In the genomic region with DNA sequence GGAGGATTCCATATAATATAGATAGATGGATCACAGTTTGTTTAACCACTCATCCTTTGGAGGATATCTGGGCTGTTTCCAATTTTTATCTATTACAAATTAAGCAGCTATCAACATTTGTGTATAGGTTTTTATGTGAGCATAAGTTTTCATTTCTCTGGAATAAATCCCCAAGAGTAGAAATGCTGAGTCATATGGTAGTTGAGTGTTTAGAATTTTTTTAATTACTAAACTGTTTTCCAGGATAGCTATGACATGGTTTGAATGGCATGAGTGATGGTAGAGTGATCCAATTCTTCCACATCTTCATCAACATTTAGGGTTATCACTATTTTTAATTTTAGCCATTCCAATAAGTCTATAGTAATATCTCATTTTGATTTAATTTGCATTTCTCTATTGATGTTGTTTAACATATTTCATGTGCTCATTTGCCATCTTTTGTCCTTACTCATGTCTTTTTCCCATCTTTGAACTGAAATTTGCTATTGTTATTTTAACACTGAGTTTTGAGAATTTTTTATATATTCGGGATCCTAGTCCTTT, we compare ENCODE assay signal across 21 cellular contexts. TPM values are rescaled to one million over a fixed set of nuclear protein-coding genes. Genes with fewer than 3 reads are reported as not detected.
"Had no signal": no experiment of that assay in that cellular context is flagged by ENCODE, and none has a peak within 500 bp of the region (broad histone marks: within the 10 kb centered on the region; RNA-seq: fewer than 3 reads in every experiment).

No MANE protein-coding gene starts in this region.

- H3K27me3 Mint-ChIP-seq: activated B cell treated with CpG ODN at 0.5 μM for 24 hours had no signal

- H3K27ac Mint-ChIP-seq: activated B cell treated with CpG ODN at 0.5 μM for 24 hours; activated CD4-positive, alpha-beta T cell treated with anti-CD3 and anti-CD28 coated beads, Interleukin-2, amount 10 ng/mL, durations not matched to agents 24 days and 14 days; activated naive CD8-positive, alpha-beta T cell treated with anti-CD3 and anti-CD28 coated beads, Interleukin-2, amount 50 U/mL, for 24 hours; memory B cell; natural killer cell; stimulated activated naive B cell treated with anti-CD40 and anti-IgM and Interleukin-4, amounts not matched to agents 10 μg/mL and 1 μg/mL and 100 μg/mL, for 72 hours had no signal

- H3K4me3 Mint-ChIP-seq: activated B cell treated with CpG ODN at 0.5 μM for 24 hours; activated CD4-positive, alpha-beta T cell treated with anti-CD3 and anti-CD28 coated beads, Interleukin-2, amount 10 ng/mL, durations not matched to agents 24 days and 14 days; activated naive CD8-positive, alpha-beta T cell treated with anti-CD3 and anti-CD28 coated beads, Interleukin-2, amount 50 U/mL, for 24 hours; memory B cell; natural killer cell; stimulated activated naive B cell treated with anti-CD40 and anti-IgM and Interleukin-4, amounts not matched to agents 10 μg/mL and 1 μg/mL and 100 μg/mL, for 72 hours had no signal

- H3K36me3 ChIP-seq: ascending aorta, left ventricle myocardium inferior, prostate gland, transverse colon had no signal

- H3K9me3 Mint-ChIP-seq: activated naive CD8-positive, alpha-beta T cell treated with anti-CD3 and anti-CD28 coated beads, Interleukin-2, amount 50 U/mL, for 24 hours; natural killer cell; stimulated activated naive B cell treated with anti-CD40 and anti-IgM and Interleukin-4, amounts not matched to agents 10 μg/mL and 1 μg/mL and 100 μg/mL, for 72 hours had no signal

- H3K4me1 ChIP-seq: ascending aorta, prostate gland had no signal

- H3K27me3 ChIP-seq: ascending aorta, transverse colon had no signal

- H3K9me3 ChIP-seq: ascending aorta, left ventricle myocardium inferior, prostate gland, transverse colon had no signal

- H3K36me3 Mint-ChIP-seq: memory B cell; natural killer cell; stimulated activated naive B cell treated with anti-CD40 and anti-IgM and Interleukin-4, amounts not matched to agents 10 μg/mL and 1 μg/mL and 100 μg/mL, for 72 hours had no signal

- ATAC-seq: activated naive CD8-positive, alpha-beta T cell treated with anti-CD3 and anti-CD28 coated beads, Interleukin-2, amount 50 U/mL, for 24 hours; natural killer cell; sciatic nerve; stimulated activated naive B cell treated with anti-CD40 and anti-IgM and Interleukin-4, amounts not matched to agents 10 μg/mL and 1 μg/mL and 100 μg/mL, for 72 hours had no signal

- H3K4me3 ChIP-seq: ascending aorta, left ventricle myocardium inferior, prostate gland, transverse colon had no signal

- H3K4me1 Mint-ChIP-seq: activated B cell treated with CpG ODN at 0.5 μM for 24 hours; activated CD4-positive, alpha-beta T cell treated with anti-CD3 and anti-CD28 coated beads, Interleukin-2, amount 10 ng/mL, durations not matched to agents 24 days and 14 days; memory B cell; stimulated activated naive B cell treated with anti-CD40 and anti-IgM and Interleukin-4, amounts not matched to agents 10 μg/mL and 1 μg/mL and 100 μg/mL, for 72 hours had no signal

- H3K27ac ChIP-seq: ascending aorta, left ventricle myocardium inferior, prostate gland had no signal

- DNase-seq: activated B cell treated with CpG ODN at 0.5 μM for 24 hours; activated naive CD4-positive, alpha-beta T cell treated with Interleukin-2 at 50 U/mL for 16 hours; activated naive CD8-positive, alpha-beta T cell treated with anti-CD3 and anti-CD28 coated beads, Interleukin-2, amount 50 U/mL, for 24 hours; caudate nucleus; cortex of kidney; effector CD8-positive, alpha-beta T cell; foreskin fibroblast; head of caudate nucleus; left ventricle myocardium inferior; natural killer cell; nucleus accumbens; stimulated activated CD4-positive, alpha-beta T cell treated with anti-CD3 and anti-CD28 coated beads, Interleukin-2, amount 100 ng/mL, for 24 hours; stimulated activated naive B cell treated with anti-CD40 and anti-IgM and Interleukin-4, amounts not matched to agents 10 μg/mL and 1 μg/mL and 100 μg/mL, for 72 hours; substantia nigra; T-helper 1 cell; transverse colon had no signal

RNA-seq across cellular contexts. Expression of a gene that starts 31.4 kb away (rescaled TPM):
- total RNA-seq: activated B cell treated with CpG ODN at 0.5 μM for 24 hours; activated CD4-positive, alpha-beta T cell treated with anti-CD3 and anti-CD28 coated beads, Interleukin-2, amount 10 ng/mL, durations not matched to agents 24 days and 14 days; ascending aorta had no signal
